1 cellular context compared by ENCODE assay signal in genomic region chr15:55226127-55226526, GRCh38.
TF ChIP-seq lines count a peak whose summit lies in the region.

No MANE protein-coding gene starts in this region.

TF ChIP-seq in GM23338, 12 proteins besides CTCF, POLR2A, EP300 and RAD21 (continued from another document):
- no peak for TF ChIP-seq REST (IDR thresholded peaks at IDR 0.05; ENCODE audit: unreplicated experiment)
- TF ChIP-seq ZNF331 (CRISPR knock-in tag; IDR thresholded peaks at IDR 0.05; ENCODE audit: low read depth): no peak
- TF ChIP-seq JUNB (IDR thresholded peaks at IDR 0.05; ENCODE audit: unreplicated experiment): no peak
- no peak for TF ChIP-seq POLR2AphosphoS5 (IDR thresholded peaks at IDR 0.05; ENCODE audit: low read depth)
